8 cellular contexts compared by ENCODE assay signal in genomic region chr14:69005432-69006148, GRCh38. TPM values are rescaled to one million over a fixed set of nuclear protein-coding genes. Genes with fewer than 3 reads are reported as not detected.
DNase-seq lines count a peak whose midpoint lies in the region; ATAC-seq and TF ChIP-seq lines count a peak whose summit lies in the region.

No MANE protein-coding gene starts in this region.

- no peak for TF ChIP-seq POLR2A in gastroesophageal sphincter (IDR thresholded peaks at IDR 0.05)

- ATAC-seq in gastroesophageal sphincter (peak; percentile 92), sciatic nerve (peak; percentile 88), GM18907 (IDR thresholded peaks at IDR 0.05; ENCODE audit: unreplicated experiment) (no peak)

- H3K4me1 ChIP-seq in SJCRH30 = peaks cover 11% of the 10 kb centered on the region; the same call in 1 of the 2 replicates
- H3K4me1 ChIP-seq in gastroesophageal sphincter = peaks cover 0 to 27% (median 7%) of the 10 kb centered on the region in 3 donors

- H3K36me3 ChIP-seq in SJCRH30 = no peaks in the 10 kb centered on the region
- no peaks in the 10 kb centered on the region for H3K36me3 ChIP-seq in gastroesophageal sphincter

- intact Hi-C loops in sciatic nerve (cut with DNase I) = no loop called here

- TF ChIP-seq EP300 in gastroesophageal sphincter (IDR thresholded peaks at IDR 0.05) = no peak

- DNase-seq in GOT3 (lab: John Stamatoyannopoulos, UW) (peak; percentile 33), SJCRH30 (peak; percentile 69 to 76), sciatic nerve (ENCODE audit: low spot score) (peak; percentile 67), NCI-H1105 (lab: John Stamatoyannopoulos, UW) (no peak), DMS114 treated with DMSO at 0.1 percent for 48 hours (lab: John Stamatoyannopoulos, UW; ENCODE audit: unreplicated experiment) (no peak), GM13977 (ENCODE audit: low spot score) (no peak)

- TF ChIP-seq CTCF in gastroesophageal sphincter (IDR thresholded peaks at IDR 0.05) (no peak), GM13977 (IDR thresholded peaks at IDR 0.05; ENCODE audit: extremely low read depth, insufficient read depth, missing control alignments) (no peak)

- in situ Hi-C loops in GM13977 (cut with MboI; ENCODE audit: low pct_unique_long_range_greater_than_20kb, low sequenced_read_pairs, unreplicated experiment) = no loop called here

- H3K27ac ChIP-seq in SJCRH30 = no peak overlapping the region
- peak overlapping the region in 3 of 4 donors; percentile 39 to 73 (median 72) for H3K27ac ChIP-seq in gastroesophageal sphincter

- H3K27me3 ChIP-seq in SJCRH30 = no peaks in the 10 kb centered on the region
- H3K27me3 ChIP-seq in gastroesophageal sphincter = no peaks in the 10 kb centered on the region

- H3K4me3 ChIP-seq in SJCRH30 (no peak overlapping the region), gastroesophageal sphincter (no peak overlapping the region)

- WGBS in gastroesophageal sphincter (ENCODE audit: low coverage in 1 of 2), 2 donors = 33 to 48% methylated on average over 7 of the region's 11 CpGs

- no peaks in the 10 kb centered on the region; the same call in 1 of the 2 replicates for H3K9me3 ChIP-seq in SJCRH30 (replicated peaks)
- H3K9me3 ChIP-seq in gastroesophageal sphincter = no peaks in the 10 kb centered on the region

RNA-seq across cellular contexts. Expression of gene ACTN1, which starts 26.5 kb away (rescaled TPM):
- 101 and 104 TPM in 2 replicates for total RNA-seq in SJCRH30 (2014; rRNA removed; shearing (Covaris generic))
- total RNA-seq in gastroesophageal sphincter (1,000 to 10,000 TPM in 2 of 4 donors, 100 to 1,000 TPM in 2; 776 to 1,910 (median 969) TPM), sciatic nerve (216 TPM)

Comparison
In these comparisons a context has a peak if more than half of its experiments do, and no peak if none do; other contexts are left out.
1. DNase-seq: peak in GOT3 (single experiment), SJCRH30 (2 of 2) and sciatic nerve (single experiment); none in NCI-H1105 (single experiment), DMS114 treated with DMSO at 0.1 percent for 48 hours (single experiment) and GM13977 (single experiment).